In the genomic region with DNA sequence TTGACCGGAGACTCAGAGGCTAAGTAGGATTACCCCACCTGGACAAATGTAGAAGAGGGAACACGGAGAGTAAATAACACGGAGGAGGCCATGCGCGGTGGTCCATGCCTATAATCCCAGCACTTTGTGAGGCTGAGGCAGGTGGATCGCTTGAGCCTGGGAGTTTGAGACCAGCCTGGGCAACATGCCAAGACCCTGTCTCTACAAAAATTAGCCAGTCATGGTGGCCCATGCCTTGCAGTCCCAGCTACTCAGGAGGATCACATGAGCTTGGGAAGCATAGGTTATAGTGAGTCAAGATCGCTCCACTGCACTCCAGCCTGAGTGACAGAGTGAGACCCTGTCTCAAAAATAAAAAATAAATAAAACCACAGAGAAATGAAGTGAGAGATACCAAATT, we compare ENCODE assay signal across 24 cellular contexts. TPM values are rescaled to one million over a fixed set of nuclear protein-coding genes. Genes with fewer than 3 reads are reported as not detected.
A peak's percentile ranks its signal among the peaks of the same experiment; 100 is the strongest.
DNase-seq lines count a peak whose midpoint lies in the region; ATAC-seq, FAIRE-seq and TF ChIP-seq lines count a peak whose summit lies in the region.
"Had no signal": no experiment of that assay in that cellular context is flagged by ENCODE, and none has a peak within 500 bp of the region (broad histone marks: within the 10 kb centered on the region; RNA-seq: fewer than 3 reads in every experiment).

No MANE protein-coding gene starts in this region.

- H2AFZ ChIP-seq in neural progenitor cell (replicated peaks) = no peak overlapping the region

- 0 out of 2 replicates have a peak, but pooled peaks cover 3% of the 10 kb centered on the region for H3K9me3 ChIP-seq in SJCRH30 (replicated peaks)
- H3K9me3 ChIP-seq in neural progenitor cell (ENCODE audit: low read depth) = peaks cover 11% of the 10 kb centered on the region
- H3K9me3 ChIP-seq: HAP-1 had no signal

- H4K20me1 ChIP-seq in neural progenitor cell (ENCODE audit: low read depth) = no peaks in the 10 kb centered on the region

- H3K27ac ChIP-seq in SJCRH30 (no peak overlapping the region), neural progenitor cell (no peak overlapping the region)
- H3K27ac ChIP-seq: 22Rv1; BLaER1 treated with 17β-estradiol and CSF1 and Interleukin-3, amounts not matched to agents 10 nM and 100 nM had no signal

- H3K27me3 ChIP-seq in SJCRH30 (no peaks in the 10 kb centered on the region), neural progenitor cell (no peaks in the 10 kb centered on the region)
- H3K27me3 ChIP-seq: BLaER1 treated with 17β-estradiol and CSF1 and Interleukin-3, amounts not matched to agents 10 nM and 100 nM had no signal

- H3K36me3 Mint-ChIP-seq in neural progenitor cell (peaks cover 85% of the 10 kb centered on the region), type B pancreatic cell (peaks cover 85% of the 10 kb centered on the region)
- H3K36me3 Mint-ChIP-seq: CD8-positive, alpha-beta memory T cell had no signal

- peaks cover 78% of the 10 kb centered on the region for H3K36me3 ChIP-seq in SJCRH30
- peaks cover 9% of the 10 kb centered on the region for H3K36me3 ChIP-seq in neural progenitor cell

- no peak overlapping the region for H3K4me3 Mint-ChIP-seq in neural progenitor cell
- no peak overlapping the region for H3K4me3 Mint-ChIP-seq in type B pancreatic cell
- H3K4me3 Mint-ChIP-seq: B cell; CD14-positive monocyte; CD4-positive, alpha-beta T cell; CD8-positive, alpha-beta memory T cell; HFFc6 had no signal

- DNase-seq in NCI-H1105 treated with DMSO at 0.1 percent for 48 hours (lab: John Stamatoyannopoulos, UW) (peak; percentile 9), NCI-H1105 (lab: John Stamatoyannopoulos, UW) (no peak), SJCRH30 (peak; percentile 14 to 29), neural progenitor cell (ENCODE audit: low spot score) (no peak), type B pancreatic cell (ENCODE audit: extremely low spot score, unreplicated experiment) (no peak), D721Med (ENCODE audit: insufficient read length, low spot score) (no peak)
- no peak for DNase-seq in activated effector memory CD4-positive, alpha-beta T cell treated with Interleukin-2 at 50 U/mL for 16 hours
- DNase-seq: CD4-positive, alpha-beta T cell; CD8-positive, alpha-beta memory T cell; DMS53; DMS79 treated with DMSO at 0.1 percent for 48 hours; GF-D8; GOT3; HFFc6 had no signal

- H3F3A ChIP-seq in neural progenitor cell (ENCODE audit: low read depth) = no peaks in the 10 kb centered on the region

- no peak overlapping the region for H3K9ac ChIP-seq in neural progenitor cell
- H3K9ac ChIP-seq: BLaER1 treated with 17β-estradiol and CSF1 and Interleukin-3, amounts not matched to agents 10 nM and 100 nM had no signal

- H3K4me2 ChIP-seq in neural progenitor cell = no peak overlapping the region
- H3K4me2 ChIP-seq: BLaER1 treated with 17β-estradiol and CSF1 and Interleukin-3, amounts not matched to agents 10 nM and 100 nM had no signal

- peaks cover 22% of the 10 kb centered on the region for H3K9me3 Mint-ChIP-seq in neural progenitor cell
- peaks cover 5% of the 10 kb centered on the region for H3K9me3 Mint-ChIP-seq in type B pancreatic cell
- H3K9me3 Mint-ChIP-seq: CD4-positive, alpha-beta T cell; CD8-positive, alpha-beta memory T cell; HFFc6 had no signal

- ATAC-seq in HG03520 (IDR thresholded peaks at IDR 0.05; ENCODE audit: unreplicated experiment) = no peak

- peak overlapping the region; percentile 42 for H3K27ac Mint-ChIP-seq in neural progenitor cell
- H3K27ac Mint-ChIP-seq in type B pancreatic cell = peak overlapping the region; percentile 43
- H3K27ac Mint-ChIP-seq: B cell; CD4-positive, alpha-beta T cell; CD8-positive, alpha-beta memory T cell; HFFc6 had no signal

- H3K4me1 Mint-ChIP-seq in neural progenitor cell = peaks cover 19% of the 10 kb centered on the region
- H3K4me1 Mint-ChIP-seq in type B pancreatic cell (ENCODE audit: unreplicated experiment) = no peaks in the 10 kb centered on the region
- H3K4me1 Mint-ChIP-seq: B cell; CD14-positive monocyte; CD8-positive, alpha-beta memory T cell had no signal

- peaks cover 3% of the 10 kb centered on the region for H3K27me3 Mint-ChIP-seq in neural progenitor cell (ENCODE audit: insufficient read depth, low read depth)
- H3K27me3 Mint-ChIP-seq in type B pancreatic cell = no peaks in the 10 kb centered on the region
- H3K27me3 Mint-ChIP-seq: B cell; CD4-positive, alpha-beta T cell had no signal

- H3K79me2 ChIP-seq in neural progenitor cell (ENCODE audit: low read depth) = no peaks in the 10 kb centered on the region

- no peak for FAIRE-seq in D721Med (lab: Jason Lieb, UNC)
- FAIRE-seq: A204.1, GM12891, GM18507, H54 had no signal

- TF ChIP-seq CTCF in neural progenitor cell (IDR thresholded peaks at IDR 0.05) (no peak), type B pancreatic cell (conservative IDR thresholded peaks at IDR 0.05) (no peak), D721Med (IDR thresholded peaks at IDR 0.05; ENCODE audit: insufficient read depth, missing control alignments) (no peak)

- H3K4me3 ChIP-seq in SJCRH30 = no peak overlapping the region
- H3K4me3 ChIP-seq in neural progenitor cell = no peak overlapping the region
- H3K4me3 ChIP-seq: BLaER1 treated with 17β-estradiol and CSF1 and Interleukin-3, amounts not matched to agents 10 nM and 100 nM; HAP-1 had no signal

- no peaks in the 10 kb centered on the region for H3K4me1 ChIP-seq in SJCRH30
- H3K4me1 ChIP-seq in neural progenitor cell = no peaks in the 10 kb centered on the region
- H3K4me1 ChIP-seq: BLaER1 treated with 17β-estradiol and CSF1 and Interleukin-3, amounts not matched to agents 10 nM and 100 nM; HAP-1 had no signal

RNA-seq across cellular contexts. Expression of gene AMOTL1, which starts 53.9 kb away (rescaled TPM):
- 52.5 and 57.4 TPM in 2 replicates for total RNA-seq in SJCRH30 (2014; rRNA removed; shearing (Covaris generic))
- 22.6 and 29.5 TPM in 2 replicates for total RNA-seq in neural progenitor cell (ENCODE audit: low replicate concordance)
- total RNA-seq in type B pancreatic cell (ENCODE audit: low replicate concordance) = 64.8 and 93.5 TPM in 2 replicates

Comparison
In these comparisons a context has a peak if more than half of its experiments do, and no peak if none do; other contexts are left out.
1. DNase-seq: peak in NCI-H1105 treated with DMSO at 0.1 percent for 48 hours (single experiment) and SJCRH30 (2 of 2); none in NCI-H1105 (single experiment), neural progenitor cell (single experiment), type B pancreatic cell (single experiment), activated effector memory CD4-positive, alpha-beta T cell treated with Interleukin-2 at 50 U/mL for 16 hours (single experiment) and D721Med (single experiment).